In genomic region chr2:235752875-235753274, GRCh38 we compare ENCODE assay signal across 24 cellular contexts.
"Had no signal": no experiment of that assay in that cellular context is flagged by ENCODE, and none has a peak within 500 bp of the region (broad histone marks: within the 10 kb centered on the region; RNA-seq: fewer than 3 reads in every experiment).

No MANE protein-coding gene starts in this region.

- H3K9me3 ChIP-seq: colonic mucosa, esophagus squamous epithelium, gastroesophageal sphincter, neutrophil, right atrium auricular region, sigmoid colon, testis, tibial nerve had no signal

- H3K36me3 ChIP-seq: colonic mucosa, neutrophil had no signal

- H3K4me3 ChIP-seq: colonic mucosa, esophagus squamous epithelium, gastroesophageal sphincter, hepatocyte, lung, right atrium auricular region, sigmoid colon, skin epidermis, testis, tibial nerve had no signal

- H3K4me3 Mint-ChIP-seq: naive B cell; nephron; stimulated activated naive B cell treated with anti-CD40 and anti-IgM and Interleukin-4, amounts not matched to agents 10 μg/mL and 1 μg/mL and 100 μg/mL, for 72 hours; stimulated activated naive CD8-positive, alpha-beta T cell treated with anti-CD3 and anti-CD28 coated beads, Interleukin-15, amount 100 ng/mL, for 72 hours had no signal

- H3K27ac ChIP-seq: colonic mucosa, esophagus squamous epithelium, gastroesophageal sphincter, hepatocyte, neutrophil, right atrium auricular region, sigmoid colon, skin epidermis, testis, tibial nerve had no signal

- H3K36me3 Mint-ChIP-seq: naive B cell; stimulated activated naive B cell treated with anti-CD40 and anti-IgM and Interleukin-4, amounts not matched to agents 10 μg/mL and 1 μg/mL and 100 μg/mL, for 72 hours had no signal

- DNase-seq: colonic mucosa; dermis blood vessel endothelial cell; esophagus squamous epithelium; foreskin fibroblast; kidney; left colon; left ventricle myocardium superior; mesenchymal stem cell; midbrain; naive B cell; sigmoid colon; stimulated activated CD4-positive, alpha-beta T cell treated with anti-CD3 and anti-CD28 coated beads, Interleukin-2, amount 100 ng/mL, for 24 hours; stimulated activated CD4-positive, alpha-beta T cell treated with anti-CD3 and anti-CD28 coated beads, Interleukin-4, amount 100 ng/mL, for 4 hours; stimulated activated naive B cell treated with anti-CD40 and anti-IgM and Interleukin-4, amounts not matched to agents 10 μg/mL and 1 μg/mL and 100 μg/mL, for 72 hours; stimulated activated naive CD8-positive, alpha-beta T cell treated with anti-CD3 and anti-CD28 coated beads, Interleukin-15, amount 100 ng/mL, for 72 hours; testis had no signal

- H3K9me3 Mint-ChIP-seq: naive B cell; nephron; stimulated activated naive B cell treated with anti-CD40 and anti-IgM and Interleukin-4, amounts not matched to agents 10 μg/mL and 1 μg/mL and 100 μg/mL, for 72 hours; stimulated activated naive CD8-positive, alpha-beta T cell treated with anti-CD3 and anti-CD28 coated beads, Interleukin-15, amount 100 ng/mL, for 72 hours had no signal

- H3K4me1 ChIP-seq: colonic mucosa, testis had no signal

- ATAC-seq: gastroesophageal sphincter; left colon; left ventricle myocardium superior; stimulated activated naive B cell treated with anti-CD40 and anti-IgM and Interleukin-4, amounts not matched to agents 10 μg/mL and 1 μg/mL and 100 μg/mL, for 72 hours; stimulated activated naive CD8-positive, alpha-beta T cell treated with anti-CD3 and anti-CD28 coated beads, Interleukin-15, amount 100 ng/mL, for 72 hours had no signal

- H3K27ac Mint-ChIP-seq: naive B cell; nephron; stimulated activated naive B cell treated with anti-CD40 and anti-IgM and Interleukin-4, amounts not matched to agents 10 μg/mL and 1 μg/mL and 100 μg/mL, for 72 hours; stimulated activated naive CD8-positive, alpha-beta T cell treated with anti-CD3 and anti-CD28 coated beads, Interleukin-15, amount 100 ng/mL, for 72 hours had no signal

- H3K4me1 Mint-ChIP-seq: naive B cell; stimulated activated naive CD8-positive, alpha-beta T cell treated with anti-CD3 and anti-CD28 coated beads, Interleukin-15, amount 100 ng/mL, for 72 hours had no signal
